ENCODE assay signal across 8 cellular contexts in genomic region chr12:111368684-111369495, GRCh38. TPM values are rescaled to one million over a fixed set of nuclear protein-coding genes. Genes with fewer than 3 reads are reported as not detected.
DNase-seq lines count a peak whose midpoint lies in the region; ATAC-seq, FAIRE-seq and TF ChIP-seq lines count a peak whose summit lies in the region.

A gene with protein sequence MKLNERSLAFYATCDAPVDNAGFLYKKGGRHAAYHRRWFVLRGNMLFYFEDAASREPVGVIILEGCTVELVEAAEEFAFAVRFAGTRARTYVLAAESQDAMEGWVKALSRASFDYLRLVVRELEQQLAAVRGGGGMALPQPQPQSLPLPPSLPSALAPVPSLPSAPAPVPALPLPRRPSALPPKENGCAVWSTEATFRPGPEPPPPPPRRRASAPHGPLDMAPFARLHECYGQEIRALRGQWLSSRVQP (minus strand): TSS chr12:111369095. CDS start chr12:111363427, 5,668 bp downstream.

- no peaks in the 10 kb centered on the region for H3K27me3 ChIP-seq in SU-DHL-6 (ENCODE audit: low read length)
- no peaks in the 10 kb centered on the region for H3K27me3 ChIP-seq in cardiac muscle cell
- H3K27me3 ChIP-seq in pancreas = no peaks in the 10 kb centered on the region
- no peaks in the 10 kb centered on the region for H3K27me3 ChIP-seq in thyroid gland

- no peaks in the 10 kb centered on the region for H3K9me2 ChIP-seq in SU-DHL-6 (replicated peaks; ENCODE audit: insufficient read depth, low read length)

- peak within 1 kb of the TSS; percentile 78 for H2AFZ ChIP-seq in SU-DHL-6 (ENCODE audit: low read depth, low read length, severe bottlenecking)

- intact Hi-C loops in pancreas (cut with DNase I) (no loop called here), thyroid gland (cut with DNase I) (no loop called here)

- peak within 1 kb of the TSS; percentile 59 for H3K4me2 ChIP-seq in SU-DHL-6 (ENCODE audit: low read depth, low read length, poor library complexity, severe bottlenecking)

- H3K4me3 ChIP-seq in HFF-Myc (replicated peaks; ENCODE audit: low read depth, low read length) (peak within 1 kb of the TSS; percentile 65), SU-DHL-6 (ENCODE audit: insufficient read depth, low read length, poor library complexity, severe bottlenecking) (peak within 1 kb of the TSS; percentile 58), cardiac muscle cell (peak within 1 kb of the TSS; percentile 93), pancreas (peak within 1 kb of the TSS; percentile 78 to 99 (median 90)), thyroid gland (replicated peaks in 1 of 3) (peak within 1 kb of the TSS; percentile 67 to 79 (median 73))

- peak within 1 kb of the TSS; percentile 54 for H3K9ac ChIP-seq in SU-DHL-6 (ENCODE audit: low read length)

- H3K36me3 ChIP-seq in SU-DHL-6 (ENCODE audit: low read length) (no peaks in the 10 kb centered on the region), cardiac muscle cell (no peaks in the 10 kb centered on the region), pancreas (no peaks in the 10 kb centered on the region), thyroid gland (no peaks in the 10 kb centered on the region)

- DNase-seq in GF-D8 (lab: John Stamatoyannopoulos, UW) (peak; percentile 37), HFF-Myc (ENCODE audit: extremely low read depth, low read depth) (peak; percentile 37), NAMALWA (ENCODE audit: low spot score) (peak; percentile 76), cardiac muscle cell (ENCODE audit: low read depth in 1 of 2, low spot score in 1 of 2) (peak; percentile 94 to 96), pancreas (peak; percentile 94 to 97 (median 96)), thyroid gland (peak; percentile 95 to 96)
- peak; percentile 67 for DNase-seq in activated naive CD8-positive, alpha-beta T cell treated with anti-CD3 and anti-CD28 coated beads, Interleukin-2, amount 50 U/mL, for 16 hours (ENCODE audit: low read depth, low spot score)

- H3K79me2 ChIP-seq in SU-DHL-6 (ENCODE audit: insufficient read depth, low read length) = no peaks in the 10 kb centered on the region

- H3K4me1 ChIP-seq in cardiac muscle cell (ENCODE audit: low read depth) (no peaks in the 10 kb centered on the region), pancreas (peaks cover 4 to 24% (median 9%) of the 10 kb centered on the region in 3 donors), thyroid gland (peaks cover 8 to 13% of the 10 kb centered on the region in 2 donors)

- peak; percentile 85 to 94 (median 90) for ATAC-seq in pancreas

- no peak within 1 kb of the TSS for H3K27ac ChIP-seq in SU-DHL-6 (ENCODE audit: low read depth, low read length)
- no peak within 1 kb of the TSS for H3K27ac ChIP-seq in cardiac muscle cell
- H3K27ac ChIP-seq in pancreas = peak within 1 kb of the TSS; percentile 67 to 76 (median 74)
- H3K27ac ChIP-seq in thyroid gland = no peak within 1 kb of the TSS

- FAIRE-seq in pancreas (lab: Jason Lieb, UNC) = no peak

- no peaks in the 10 kb centered on the region for H4K20me1 ChIP-seq in SU-DHL-6 (ENCODE audit: low read depth, low read length)

- H3K9me3 ChIP-seq in SU-DHL-6 (ENCODE audit: insufficient read depth, low read length) (no peaks in the 10 kb centered on the region), cardiac muscle cell (ENCODE audit: low read depth) (no peaks in the 10 kb centered on the region), pancreas (no peaks in the 10 kb centered on the region), thyroid gland (no peaks in the 10 kb centered on the region)

- no peak for TF ChIP-seq CTCF in HFF-Myc (IDR thresholded peaks at IDR 0.05; ENCODE audit: low read depth, low read length, missing control alignments)
- no peak for TF ChIP-seq CTCF in SU-DHL-6 (IDR thresholded peaks at IDR 0.05; ENCODE audit: insufficient read depth, low read length, poor library complexity, severe bottlenecking)
- TF ChIP-seq CTCF in cardiac muscle cell (IDR thresholded peaks at IDR 0.05; ENCODE audit: low read depth, low read length) = no peak
- no peak for TF ChIP-seq CTCF in pancreas (IDR thresholded peaks at IDR 0.05)
- peak in 1 of 6 experiments; percentile 8 for TF ChIP-seq CTCF in thyroid gland (IDR thresholded peaks at IDR 0.05)

- 0 to 1% methylated on average over 43 to 77 of the region's 77 CpGs for WGBS in pancreas, 2 donors
- WGBS in thyroid gland, 2 donors = 4 to 5% methylated on average over 6 to 22 of the region's 77 CpGs

- peak in 1 of 2 donors; percentile 81 for TF ChIP-seq POLR2A in thyroid gland (IDR thresholded peaks at IDR 0.05)

- H3F3A ChIP-seq in SU-DHL-6 (ENCODE audit: insufficient read depth) = no peaks in the 10 kb centered on the region

RNA-seq across cellular contexts. Expression of the gene that starts here (rescaled TPM):
- total RNA-seq in cardiac muscle cell = 28.6 and 31.5 TPM in 2 replicates
- 13.8 and 23.7 TPM in 2 replicates for polyA plus RNA-seq in cardiac muscle cell
- 10 to 100 TPM; 17.7 to 25.3 (median 18.6) TPM for total RNA-seq in pancreas
- polyA plus RNA-seq in pancreas = 10 to 100 TPM; 11.2 to 19.8 TPM
- total RNA-seq in thyroid gland = 10 to 100 TPM in 2 of 4 donors, 1 to 10 TPM in 2; 8.1 to 23.5 (median 15.3) TPM

Comparison
In these comparisons a context has a peak if more than half of its experiments do, and no peak if none do; other contexts are left out.
1. DNase-seq: peak in every context shown above with its lines; median percentile 96 in pancreas; 96 in thyroid gland; 95 in cardiac muscle cell; 76 in NAMALWA; 67 in activated naive CD8-positive, alpha-beta T cell treated with anti-CD3 and anti-CD28 coated beads, Interleukin-2, amount 50 U/mL, for 16 hours; 37 in GF-D8; 37 in HFF-Myc.
2. H3K27ac ChIP-seq: peak in pancreas (4 of 4); none in SU-DHL-6 (single experiment), cardiac muscle cell (single experiment) and thyroid gland (0 of 3).
3. Peak in every context shown above with its lines, with median percentiles within 50 percentile points of each other: H3K4me3 ChIP-seq.